In genomic region chr1:64421377-64421776, GRCh38 we compare ENCODE assay signal across 19 cellular contexts. TPM values are rescaled to one million over a fixed set of nuclear protein-coding genes. Genes with fewer than 3 reads are reported as not detected.
DNase-seq lines count a peak whose midpoint lies in the region; ATAC-seq, FAIRE-seq and TF ChIP-seq lines count a peak whose summit lies in the region.
"Had no signal": no experiment of that assay in that cellular context is flagged by ENCODE, and none has a peak within 500 bp of the region (broad histone marks: within the 10 kb centered on the region; RNA-seq: fewer than 3 reads in every experiment).

No MANE protein-coding gene starts in this region.

- H3K36me3 Mint-ChIP-seq in chondrocyte (ENCODE audit: low read depth) (no peaks in the 10 kb centered on the region), immature natural killer cell (no peaks in the 10 kb centered on the region)

- ATAC-seq in A549 (no peak), right lobe of liver (peak; percentile 84 to 95 (median 92)), HG03095 (IDR thresholded peaks at IDR 0.05; ENCODE audit: unreplicated experiment) (no peak)
- ATAC-seq: HCT116, K562, SK-N-SH treated with all-trans-retinoic acid at 6 μM for 48 hours had no signal

- WGBS in A549 (ENCODE audit: missing lambda C conversion rate): 38% methylated on average over 4 of the region's 4 CpGs
- 45% methylated on average over 4 of the region's 4 CpGs for WGBS in right lobe of liver (ENCODE audit: insufficient coverage, low coverage, low lambda C conversion rate, missing lambda C conversion rate)

- no peak for TF ChIP-seq RAD21 in A549 (conservative IDR thresholded peaks at IDR 0.05 in 1 of 2, IDR thresholded peaks at IDR 0.05 in 1 of 2)

- DNase-seq in A549 (ENCODE audit: low read depth in 1 of 2, low spot score in 1 of 2) (no peak), LoVo (ENCODE audit: low spot score) (peak; percentile 3), chondrocyte (ENCODE audit: low spot score) (no peak), right lobe of liver (no peak), immature natural killer cell (no peak), NCI-H146 treated with DMSO at 0.1 percent for 48 hours (lab: John Stamatoyannopoulos, UW; ENCODE audit: unreplicated experiment) (no peak)
- no peak for DNase-seq in stimulated activated CD4-positive, alpha-beta T cell treated with anti-CD3 and anti-CD28 coated beads, Interleukin-2, amount 100 ng/mL, for 48 hours
- DNase-seq: MM.1S, NCI-H1105, NCI-H187 treated with DMSO at 0.1 percent for 48 hours, NCI-H2171, NCI-H774, Right ventricle myocardium superior had no signal

- TF ChIP-seq CTCF in A549 (IDR thresholded peaks at IDR 0.05) (no peak), chondrocyte (IDR thresholded peaks at IDR 0.05) (no peak), right lobe of liver (IDR thresholded peaks at IDR 0.05) (no peak)

- peaks cover 7% of the 10 kb centered on the region for H3K9me3 Mint-ChIP-seq in chondrocyte (ENCODE audit: low read depth)
- H3K9me3 Mint-ChIP-seq in immature natural killer cell: peaks cover 0 to 4% (median 0%) of the 10 kb centered on the region in 6 donors

- H3K4me3 ChIP-seq in A549 (no peak overlapping the region), right lobe of liver (no peak overlapping the region)
- H3K4me3 ChIP-seq: K562 had no signal

- intact Hi-C loops in right lobe of liver (cut with DNase I): no loop called here

- H3K27ac ChIP-seq in A549 (no peak overlapping the region), right lobe of liver (peak overlapping the region in 1 of 3 donors; percentile 56)
- H3K27ac ChIP-seq: C4-2B had no signal

- H3K4me1 Mint-ChIP-seq in chondrocyte (ENCODE audit: low read depth) (peaks cover 3% of the 10 kb centered on the region), immature natural killer cell (no peaks in the 10 kb centered on the region)

- no peak overlapping the region for H3K4me2 ChIP-seq in A549

- H3K9me3 ChIP-seq in A549: no peaks in the 10 kb centered on the region
- no peaks in the 10 kb centered on the region for H3K9me3 ChIP-seq in right lobe of liver

- no peaks in the 10 kb centered on the region for H3K27me3 Mint-ChIP-seq in chondrocyte (ENCODE audit: low read depth)
- peaks cover 0 to 8% (median 0%) of the 10 kb centered on the region in 3 donors for H3K27me3 Mint-ChIP-seq in immature natural killer cell (ENCODE audit: low read depth in 3 of 3)

- no peak for FAIRE-seq in A549 (lab: Jason Lieb, UNC)
- FAIRE-seq: HTR-8/SVneo, K562 had no signal

- H3K4me3 Mint-ChIP-seq in chondrocyte (ENCODE audit: unreplicated experiment): no peak overlapping the region
- H3K4me3 Mint-ChIP-seq in immature natural killer cell: no peak overlapping the region

- H3K27ac Mint-ChIP-seq in chondrocyte (ENCODE audit: unreplicated experiment) (peak overlapping the region; percentile 22), immature natural killer cell (no peak overlapping the region)

- TF ChIP-seq POLR2A in A549 (IDR thresholded peaks at IDR 0.05; ENCODE audit: low read length): no peak
- TF ChIP-seq POLR2A in right lobe of liver (IDR thresholded peaks at IDR 0.05): no peak

- POLR2A ChIA-PET in A549 (lab: Yijun Ruan, JAX): no interaction called here

- H3K4me1 ChIP-seq in A549: no peaks in the 10 kb centered on the region
- peaks cover 0 to 5% (median 1%) of the 10 kb centered on the region in 4 donors for H3K4me1 ChIP-seq in right lobe of liver

- CTCF ChIA-PET in A549 (lab: Yijun Ruan, JAX): no interaction called here

- no peaks in the 10 kb centered on the region for H3K27me3 ChIP-seq in right lobe of liver

- no peak for TF ChIP-seq EP300 in A549 (IDR thresholded peaks at IDR 0.05)

- H3K36me3 ChIP-seq in right lobe of liver: no peaks in the 10 kb centered on the region

TF ChIP-seq in A549, 52 proteins besides CTCF, POLR2A, EP300 and RAD21:
- no peak for TF ChIP-seq ZC3H11A (IDR thresholded peaks at IDR 0.05)
- no peak for TF ChIP-seq FOSL2 (IDR thresholded peaks at IDR 0.05)
- TF ChIP-seq FOSL2 (CRISPR knock-in tag; IDR thresholded peaks at IDR 0.05): 0 out of 2 replicates have a peak, but pooled peaks have one; percentile 9

RNA-seq across cellular contexts. Expression of gene CACHD1, which starts 48.6 kb away (rescaled TPM):
- polyA plus RNA-seq in A549 (2011; rRNA removed): 1.6 and 2.4 TPM in 2 replicates
- polyA plus RNA-seq in A549 (2012; cell fraction: cytosol; rRNA removed): 0.37 and 0.41 TPM in 2 replicates
- 0.46 and 0.71 TPM in 2 replicates for polyA plus RNA-seq in A549 (2012; cell fraction: nucleus; rRNA removed)
- polyA plus RNA-seq in A549 (2017; fragmentation: RNase III; extraction: RNeasy Plus Mini Kit Qiagen cat#74134 plus additional on column Dnase treatment): 0.72 to 0.88 TPM (median 0.84 TPM) in 3 replicates
- polyA minus RNA-seq in A549 (2011; rRNA and poly(A)+ RNA removed): 2.3 and 2.5 TPM in 2 replicates
- 10.4 to 13.7 TPM (median 10.5 TPM) in 3 replicates for total RNA-seq in chondrocyte
- 1 to 10 TPM in 4 of 6 experiments, under 1 TPM in 2; 0.59 to 3.0 (median 1.3) TPM for total RNA-seq in right lobe of liver
- not detected for polyA plus RNA-seq in immature natural killer cell
- polyA plus RNA-seq: K562 had no signal

Comparison
In these comparisons a context has a peak if more than half of its experiments do, and no peak if none do; other contexts are left out.
1. ATAC-seq: peak in right lobe of liver (4 of 4); none in A549 (0 of 2) and HG03095 (single experiment).